ENCODE assay signal across 8 cellular contexts in genomic region chr16:54929090-54930033, GRCh38. TPM values are rescaled to one million over a fixed set of nuclear protein-coding genes. Genes with fewer than 3 reads are reported as not detected.
DNase-seq lines count a peak whose midpoint lies in the region; ATAC-seq, FAIRE-seq and TF ChIP-seq lines count a peak whose summit lies in the region.

No MANE protein-coding gene starts in this region.

- H3K4me1 ChIP-seq in keratinocyte (ENCODE audit: control insufficient read depth, extremely low read depth, insufficient read depth, low read length): peaks cover 16% of the 10 kb centered on the region

- no peaks in the 10 kb centered on the region for H3K9me3 Mint-ChIP-seq in WTC11

- in situ Hi-C loops in ACHN (cut with HindIII; ENCODE audit: low pct_ligation_motif_present, low pct_unique_long_range_greater_than_20kb, low sequenced_read_pairs): no loop called here

- no peak for TF ChIP-seq CTCF in WTC11 (IDR thresholded peaks at IDR 0.05)
- peak in 2 of 3 experiments; percentile 27 to 59 for TF ChIP-seq CTCF in keratinocyte (optimal IDR thresholded peaks at IDR 0.05 in 1 of 3, IDR thresholded peaks at IDR 0.05 in 1 of 3, conservative IDR thresholded peaks at IDR 0.05 in 1 of 3; ENCODE audit: extremely low read depth in 1 of 3, insufficient read depth in 2 of 3, low read length in 3 of 3)

- peaks cover 2% of the 10 kb centered on the region; the same call in 1 of the 2 replicates for H3K36me3 Mint-ChIP-seq in WTC11

- ATAC-seq in GM18868 (IDR thresholded peaks at IDR 0.05; ENCODE audit: unreplicated experiment) (peak; percentile 84), HG03135 (IDR thresholded peaks at IDR 0.05; ENCODE audit: unreplicated experiment) (peak; percentile 95), WTC11 (peak; percentile 89)

- H3K4me3 ChIP-seq in keratinocyte (ENCODE audit: control insufficient read depth in 2 of 3, extremely low read depth in 1 of 3, insufficient read depth in 2 of 3, low read depth in 1 of 3, low read length in 3 of 3): peak overlapping the region; percentile 78 to 90 (median 87)

- dilution Hi-C loops in keratinocyte (cut with MboI; ENCODE audit: extremely low pct_ligation_motif_present, low sequenced_read_pairs): no loop called here

- peak overlapping the region; percentile 53; the same call in 1 of the 2 replicates for H3K27ac Mint-ChIP-seq in WTC11

- DNase-seq in ACHN (peak; percentile 100), NCI-H2196 (lab: John Stamatoyannopoulos, UW; ENCODE audit: unreplicated experiment) (peak; percentile 92), WTC11 (ENCODE audit: low spot score) (peak; percentile 100), caudate nucleus (lab: John Stamatoyannopoulos, UW) (peak; percentile 52 to 99 (median 94)), keratinocyte (ENCODE audit: low read depth, low spot score) (peak; percentile 88)
- DNase-seq in stimulated activated CD4-positive, alpha-beta T cell treated with anti-CD3 and anti-CD28 coated beads, Interleukin-15, amount 100 ng/mL, for 1 hour (ENCODE audit: low read depth in 1 of 2, low spot score in 1 of 2): peak; percentile 73 to 92

- peak overlapping the region; percentile 92 for H2AFZ ChIP-seq in keratinocyte (ENCODE audit: control insufficient read depth, low read length)

- H3K9me1 ChIP-seq in keratinocyte (ENCODE audit: control insufficient read depth, extremely low read depth, insufficient read depth, low read length): no peaks in the 10 kb centered on the region

- POLR2A ChIA-PET in WTC11 (lab: Charles Lee): interaction anchor here (0.7 kb wide), 1 partner anchor 642 kb away, joined by 3 read pairs; the partner anchor contains the start of gene IRX3

- peak; percentile 90 for FAIRE-seq in keratinocyte (lab: Jason Lieb, UNC)

- CTCF ChIA-PET in WTC11 (lab: Charles Lee): interaction anchor here (0.6 to 2.4 kb wide), 13 partner anchors 11 to 647 kb away, joined by 3 to 11 read pairs (median 4); partner anchors contain the start of genes IRX3 and IRX6

- peak overlapping the region; percentile 94 for H3K9ac ChIP-seq in keratinocyte (ENCODE audit: control insufficient read depth, extremely low read depth, insufficient read depth, low read length)

- H4K20me1 ChIP-seq in keratinocyte (ENCODE audit: control insufficient read depth, extremely low read depth, insufficient read depth, low read length): no peaks in the 10 kb centered on the region

- no peaks in the 10 kb centered on the region for H3K9me3 ChIP-seq in keratinocyte (ENCODE audit: control insufficient read depth, low read depth, low read length)

- peak overlapping the region; percentile 97 for H3K4me3 Mint-ChIP-seq in WTC11

- H3K27me3 Mint-ChIP-seq in WTC11 (ENCODE audit: low read depth): peaks cover 85% of the 10 kb centered on the region

- peak overlapping the region; percentile 99 for H3K4me2 ChIP-seq in keratinocyte (ENCODE audit: control insufficient read depth, extremely low read depth, insufficient read depth, low read depth, low read length)

- H3K27ac ChIP-seq in caudate nucleus (ENCODE audit: low read depth, low read length) (peak overlapping the region; percentile 48), keratinocyte (ENCODE audit: control insufficient read depth, insufficient read depth, low read length) (peak overlapping the region; percentile 95)

- peaks cover 67% of the 10 kb centered on the region for H3K79me2 ChIP-seq in keratinocyte (ENCODE audit: control insufficient read depth, insufficient read depth, low read length)

- peaks cover 33% of the 10 kb centered on the region for H3K4me1 Mint-ChIP-seq in WTC11

- peaks cover 0 to under 1% of the 10 kb centered on the region in 2 experiments for H3K36me3 ChIP-seq in keratinocyte (ENCODE audit: control insufficient read depth in 2 of 2, extremely low read depth in 1 of 2, insufficient read depth in 2 of 2, low read length in 2 of 2)

- no peaks in the 10 kb centered on the region for H3K27me3 ChIP-seq in keratinocyte (ENCODE audit: control insufficient read depth, extremely low read depth, insufficient read depth, low read length)

TF ChIP-seq in WTC11, 78 proteins besides CTCF, POLR2A, EP300 and RAD21 (continues in another document):
- TF ChIP-seq MXD4 (CRISPR knock-in tag; IDR thresholded peaks at IDR 0.05; ENCODE audit: borderline replicate concordance) (no peak), EMX1 (CRISPR knock-in tag; IDR thresholded peaks at IDR 0.05) (no peak), ZNF232 (CRISPR knock-in tag; IDR thresholded peaks at IDR 0.05) (no peak), ZNF512 (CRISPR knock-in tag; IDR thresholded peaks at IDR 0.05; ENCODE audit: borderline replicate concordance) (no peak), E2F5 (CRISPR knock-in tag; IDR thresholded peaks at IDR 0.05) (no peak; the same call in 1 of the 2 replicates), AR (CRISPR knock-in tag; IDR thresholded peaks at IDR 0.05) (no peak), IRF1 (CRISPR knock-in tag; IDR thresholded peaks at IDR 0.05) (no peak), NR2C2 (CRISPR knock-in tag; IDR thresholded peaks at IDR 0.05) (no peak), FOXP4 (CRISPR knock-in tag; IDR thresholded peaks at IDR 0.05) (no peak), ZNF263 (CRISPR knock-in tag; IDR thresholded peaks at IDR 0.05; ENCODE audit: low read depth) (no peak)

RNA-seq across cellular contexts. Expression of gene IRX5, which starts 1.3 kb away (rescaled TPM):
- total RNA-seq in WTC11 (2021): 0.35 to 0.48 TPM (median 0.44 TPM) in 3 replicates
- polyA plus RNA-seq in keratinocyte: 2.6 to 2.8 TPM (median 2.7 TPM) in 3 replicates
- 5.7 TPM for polyA plus RNA-seq in keratinocyte (2011; ENCODE audit: low read depth)
- polyA plus RNA-seq in keratinocyte (2011; cell fraction: cytosol; rRNA removed): 1.8 and 2.7 TPM in 2 replicates
- 5.9 and 7.6 TPM in 2 replicates for polyA plus RNA-seq in keratinocyte (2011; cell fraction: nucleus; rRNA removed)
- 4.0 and 4.2 TPM in 2 replicates for polyA plus RNA-seq in keratinocyte (2012; ENCODE audit: low replicate concordance)
- 1.2 to 1.9 TPM (median 1.5 TPM) in 3 replicates for polyA minus RNA-seq in keratinocyte
- 12.5 TPM for polyA minus RNA-seq in keratinocyte (2011; cell fraction: cytosol; rRNA and poly(A)+ RNA removed)
- 4.7 and 6.4 TPM in 2 replicates for polyA minus RNA-seq in keratinocyte (2011; cell fraction: nucleus; rRNA and poly(A)+ RNA removed)

Comparison
In these comparisons a context has a peak if more than half of its experiments do, and no peak if none do; other contexts are left out.
1. Peak in every context shown above with its lines: DNase-seq, ATAC-seq, H3K4me3 ChIP-seq and H3K27ac ChIP-seq.